ENCODE assay signal across 8 cellular contexts in genomic region chrX:15143050-15143824, GRCh38.
DNase-seq lines count a peak whose midpoint lies in the region; ATAC-seq, FAIRE-seq and TF ChIP-seq lines count a peak whose summit lies in the region.

No MANE protein-coding gene starts in this region.

- H3K4me1 Mint-ChIP-seq in activated T-helper 2 cell treated with anti-CD3 and anti-CD28 coated beads, Interferon-gamma antibody, Interleukin-2, Interleukin-4, amounts not matched to agents 10 μg/mL and 5 μg/mL and 100 μg/mL, durations not matched to agents 14 hours and 24 hours and 36 hours (ENCODE audit: low read depth) = peaks cover 16% of the 10 kb centered on the region
- H3K4me1 Mint-ChIP-seq in progenitor cell of endocrine pancreas (ENCODE audit: low read depth) = peaks cover 11% of the 10 kb centered on the region

- H3K9me3 Mint-ChIP-seq in activated T-helper 2 cell treated with anti-CD3 and anti-CD28 coated beads, Interferon-gamma antibody, Interleukin-2, Interleukin-4, amounts not matched to agents 10 μg/mL and 5 μg/mL and 100 μg/mL, durations not matched to agents 14 hours and 24 hours and 36 hours = no peaks in the 10 kb centered on the region
- H3K9me3 Mint-ChIP-seq in progenitor cell of endocrine pancreas (ENCODE audit: low read depth) = peaks cover 17% of the 10 kb centered on the region

- no peak overlapping the region for H2AFZ ChIP-seq in PC-3 (ENCODE audit: low read length)

- DNase-seq in ACHN (peak; percentile 24), GM13977 (ENCODE audit: low spot score) (peak; percentile 37), PC-3 (peak; percentile 75), germinal center (ENCODE audit: low spot score) (peak; percentile 4), progenitor cell of endocrine pancreas (ENCODE audit: low spot score, unreplicated experiment) (no peak), H54 (ENCODE audit: insufficient read length, low spot score) (no peak)
- DNase-seq in activated T-helper 2 cell treated with anti-CD3 and anti-CD28 coated beads, Interferon-gamma antibody, Interleukin-2, Interleukin-4, amounts not matched to agents 10 μg/mL and 5 μg/mL and 100 μg/mL, durations not matched to agents 14 hours and 24 hours and 36 hours (ENCODE audit: low spot score) = peak; percentile 9

- H3K4me1 ChIP-seq in PC-3 (ENCODE audit: insufficient read depth, low read length) = no peaks in the 10 kb centered on the region

- BruUV-seq in PC-3 (replicated peaks; lab: Mats Ljungman, UMichigan) = no TSS peak

- CTCF ChIA-PET in PC-3 (lab: Charles Lee) = interaction anchor here (0.7 to 1.4 kb wide), 4 partner anchors 100 to 1104 kb away, joined by 4 to 10 read pairs (median 5); no protein-coding TSS in a partner anchor

- TF ChIP-seq POLR2A in H54 (IDR thresholded peaks at IDR 0.05; ENCODE audit: low read depth, low read length) = no peak

- no peaks in the 10 kb centered on the region for H3K79me2 ChIP-seq in PC-3 (ENCODE audit: low read length)

- intact Hi-C loops in PC-3 (cut with micrococcal nuclease) = loop anchor here (1.0 to 5.0 kb wide), 5 partner anchors 100 to 1106 kb away; partner anchors contain the start of genes FANCB and MOSPD2
- intact Hi-C loops in activated T-helper 2 cell treated with anti-CD3 and anti-CD28 coated beads, Interferon-gamma antibody, Interleukin-2, Interleukin-4, amounts not matched to agents 10 μg/mL and 5 μg/mL and 100 μg/mL, durations not matched to agents 14 hours and 24 hours and 36 hours (cut with micrococcal nuclease) = loop anchor here (5.0 to 10.0 kb wide), 2 partner anchors 99 to 1048 kb away; no protein-coding TSS in a partner anchor

- H3K27ac ChIP-seq in PC-3 (ENCODE audit: low read length) = no peak overlapping the region

- H3K9me3 ChIP-seq in PC-3 (ENCODE audit: low read length) = no peaks in the 10 kb centered on the region

- H3K27me3 ChIP-seq in PC-3 (ENCODE audit: low read length) = no peaks in the 10 kb centered on the region

- no peak overlapping the region for H3K4me3 ChIP-seq in PC-3 (ENCODE audit: low read length)

- H3K27me3 Mint-ChIP-seq in activated T-helper 2 cell treated with anti-CD3 and anti-CD28 coated beads, Interferon-gamma antibody, Interleukin-2, Interleukin-4, amounts not matched to agents 10 μg/mL and 5 μg/mL and 100 μg/mL, durations not matched to agents 14 hours and 24 hours and 36 hours (ENCODE audit: low read depth) = peaks cover 7% of the 10 kb centered on the region
- no peaks in the 10 kb centered on the region for H3K27me3 Mint-ChIP-seq in progenitor cell of endocrine pancreas

- H4K20me1 ChIP-seq in PC-3 (ENCODE audit: low read length) = no peaks in the 10 kb centered on the region

- no peak overlapping the region for H3K27ac Mint-ChIP-seq in activated T-helper 2 cell treated with anti-CD3 and anti-CD28 coated beads, Interferon-gamma antibody, Interleukin-2, Interleukin-4, amounts not matched to agents 10 μg/mL and 5 μg/mL and 100 μg/mL, durations not matched to agents 14 hours and 24 hours and 36 hours
- H3K27ac Mint-ChIP-seq in progenitor cell of endocrine pancreas = no peak overlapping the region

- POLR2A ChIA-PET in PC-3 (lab: Charles Lee; ENCODE audit: unreplicated experiment) = interaction anchor here (0.6 kb wide), 1 partner anchor 12 kb away, joined by 4 read pairs; no protein-coding TSS in a partner anchor

- H3K4me3 Mint-ChIP-seq in activated T-helper 2 cell treated with anti-CD3 and anti-CD28 coated beads, Interferon-gamma antibody, Interleukin-2, Interleukin-4, amounts not matched to agents 10 μg/mL and 5 μg/mL and 100 μg/mL, durations not matched to agents 14 hours and 24 hours and 36 hours (ENCODE audit: low read depth) = no peak overlapping the region
- H3K4me3 Mint-ChIP-seq in progenitor cell of endocrine pancreas (ENCODE audit: low read depth) = no peak overlapping the region

- FAIRE-seq in H54 (lab: Jason Lieb, UNC) = no peak

- no peaks in the 10 kb centered on the region for H3K9me2 ChIP-seq in PC-3 (replicated peaks; ENCODE audit: low read length)

- H3F3A ChIP-seq in PC-3 (ENCODE audit: low read length, unreplicated experiment) = no peaks in the 10 kb centered on the region

- H3K36me3 Mint-ChIP-seq in activated T-helper 2 cell treated with anti-CD3 and anti-CD28 coated beads, Interferon-gamma antibody, Interleukin-2, Interleukin-4, amounts not matched to agents 10 μg/mL and 5 μg/mL and 100 μg/mL, durations not matched to agents 14 hours and 24 hours and 36 hours (ENCODE audit: low read depth) = no peaks in the 10 kb centered on the region
- no peaks in the 10 kb centered on the region for H3K36me3 Mint-ChIP-seq in progenitor cell of endocrine pancreas (ENCODE audit: insufficient read depth)

- in situ Hi-C loops in ACHN (cut with HindIII; ENCODE audit: low pct_ligation_motif_present, low pct_unique_long_range_greater_than_20kb, low sequenced_read_pairs) = no loop called here
- in situ Hi-C loops in GM13977 (cut with MboI; ENCODE audit: low pct_unique_long_range_greater_than_20kb, low sequenced_read_pairs, unreplicated experiment) = loop anchor here (25.0 kb wide), 1 partner anchor 1056 kb away; no protein-coding TSS in a partner anchor

- ATAC-seq in HG03378 (IDR thresholded peaks at IDR 0.05; ENCODE audit: unreplicated experiment) (peak; percentile 72), PC-3 (peak; percentile 88)

- H3K9ac ChIP-seq in PC-3 (ENCODE audit: low read length) = no peak overlapping the region

- H3K36me3 ChIP-seq in PC-3 (ENCODE audit: low read depth, low read length) = no peaks in the 10 kb centered on the region

- H3K4me2 ChIP-seq in PC-3 (ENCODE audit: low read length) = no peak overlapping the region

- TF ChIP-seq CTCF in GM13977 (IDR thresholded peaks at IDR 0.05; ENCODE audit: extremely low read depth, insufficient read depth, missing control alignments) (peak; percentile 87), PC-3 (conservative IDR thresholded peaks at IDR 0.05; ENCODE audit: low read depth, low read length) (peak; percentile 90), progenitor cell of endocrine pancreas (IDR thresholded peaks at IDR 0.05; ENCODE audit: unreplicated experiment) (peak; percentile 70)

Comparison
In these comparisons a context has a peak if more than half of its experiments do, and no peak if none do; other contexts are left out.
1. DNase-seq: peak in ACHN (single experiment), GM13977 (single experiment), PC-3 (single experiment), activated T-helper 2 cell treated with anti-CD3 and anti-CD28 coated beads, Interferon-gamma antibody, Interleukin-2, Interleukin-4, amounts not matched to agents 10 μg/mL and 5 μg/mL and 100 μg/mL, durations not matched to agents 14 hours and 24 hours and 36 hours (single experiment) and germinal center (single experiment); none in progenitor cell of endocrine pancreas (single experiment) and H54 (single experiment).
2. Peak in every context shown above with its lines, with median percentiles within 50 percentile points of each other: CTCF ChIP-seq.